ENCODE assay signal across 21 cellular contexts in genomic region chr1:91747666-91748065, GRCh38.
"Had no signal": no experiment of that assay in that cellular context is flagged by ENCODE, and none has a peak within 500 bp of the region (broad histone marks: within the 10 kb centered on the region; RNA-seq: fewer than 3 reads in every experiment).

No MANE protein-coding gene starts in this region.

- ATAC-seq: foreskin keratinocyte; left lobe of liver; naive thymus-derived CD4-positive, alpha-beta T cell; pancreas; stimulated activated naive B cell treated with anti-CD40 and anti-IgM and Interleukin-4, amounts not matched to agents 10 μg/mL and 1 μg/mL and 100 μg/mL, for 72 hours; upper lobe of right lung had no signal

- H3K4me3 ChIP-seq: coronary artery, pancreas, skin epidermis, spleen, transverse colon, upper lobe of right lung, uterus had no signal

- H3K4me3 Mint-ChIP-seq: naive thymus-derived CD4-positive, alpha-beta T cell; neural crest cell; stimulated activated naive B cell treated with anti-CD40 and anti-IgM and Interleukin-4, amounts not matched to agents 10 μg/mL and 1 μg/mL and 100 μg/mL, for 72 hours; stimulated activated naive CD8-positive, alpha-beta T cell treated with anti-CD3 and anti-CD28 coated beads, Interleukin-15, Interleukin-2, amounts not matched to agents 100 ng/mL and 50 ng/mL, for 24 hours had no signal

- H3K27ac ChIP-seq: foreskin keratinocyte, neutrophil, pancreas, upper lobe of right lung had no signal

- DNase-seq: dermis blood vessel endothelial cell; effector memory CD4-positive, alpha-beta T cell; foreskin keratinocyte; kidney; mesendoderm; midbrain; naive thymus-derived CD4-positive, alpha-beta T cell; pancreas; retina; spleen; stimulated activated CD4-positive, alpha-beta T cell treated with anti-CD3 and anti-CD28 coated beads, Interleukin-4, amount 100 ng/mL, for 4 hours; stimulated activated naive B cell treated with anti-CD40 and anti-IgM and Interleukin-4, amounts not matched to agents 10 μg/mL and 1 μg/mL and 100 μg/mL, for 72 hours; transverse colon; upper lobe of right lung; uterus had no signal

- H3K9me3 ChIP-seq: neutrophil, pancreas, transverse colon, upper lobe of right lung, uterus had no signal

- H3K27ac Mint-ChIP-seq: naive thymus-derived CD4-positive, alpha-beta T cell; stimulated activated naive B cell treated with anti-CD40 and anti-IgM and Interleukin-4, amounts not matched to agents 10 μg/mL and 1 μg/mL and 100 μg/mL, for 72 hours; stimulated activated naive CD8-positive, alpha-beta T cell treated with anti-CD3 and anti-CD28 coated beads, Interleukin-15, Interleukin-2, amounts not matched to agents 100 ng/mL and 50 ng/mL, for 24 hours had no signal

- H3K36me3 ChIP-seq: neutrophil, pancreas, transverse colon, upper lobe of right lung, uterus had no signal

- H3K27me3 ChIP-seq: foreskin keratinocyte, neutrophil, pancreas, spleen, transverse colon, upper lobe of right lung, uterus had no signal

- H3K27me3 Mint-ChIP-seq: naive thymus-derived CD4-positive, alpha-beta T cell; stimulated activated naive CD8-positive, alpha-beta T cell treated with anti-CD3 and anti-CD28 coated beads, Interleukin-15, Interleukin-2, amounts not matched to agents 100 ng/mL and 50 ng/mL, for 24 hours had no signal
